Comparison of ENCODE assay signal across 9 cellular contexts in genomic region chrX:23008431-23009099, GRCh38. TPM values are rescaled to one million over a fixed set of nuclear protein-coding genes. Genes with fewer than 3 reads are reported as not detected.
A peak's percentile ranks its signal among the peaks of the same experiment; 100 is the strongest.
DNase-seq lines count a peak whose midpoint lies in the region; ATAC-seq and TF ChIP-seq lines count a peak whose summit lies in the region.
"Had no signal": no experiment of that assay in that cellular context is flagged by ENCODE, and none has a peak within 500 bp of the region (broad histone marks: within the 10 kb centered on the region; RNA-seq: fewer than 3 reads in every experiment).

No MANE protein-coding gene starts in this region.

- H3K27me3 Mint-ChIP-seq in MCF 10A (ENCODE audit: insufficient read depth, unreplicated experiment), result peaks cover 28% of the 10 kb centered on the region
- no peaks in the 10 kb centered on the region for H3K27me3 Mint-ChIP-seq in activated T-helper 1 cell treated with anti-CD3 and anti-CD28 coated beads, Interleukin-12 subunit alpha, Interleukin-12 subunit beta, Interleukin-2, Interleukin-4 antibody, amounts not matched to agents 30 ng/mL and 10 ng/mL and 1 ng/mL, durations not matched to agents 14 hours and 24 hours and 36 hours (ENCODE audit: insufficient read depth)

- POLR2A ChIA-PET in MCF 10A (lab: Yijun Ruan, JAX), result no interaction called here

- intact Hi-C loops in MCF 10A (cut with micrococcal nuclease), result loop anchor here (1.0 to 2.0 kb wide), 4 partner anchors 310 to 1024 kb away; no protein-coding TSS in a partner anchor
- intact Hi-C loops in breast epithelium (cut with DNase I; ENCODE audit: low total_unique reads), result no loop called here
- intact Hi-C loops in tibial artery (cut with DNase I; ENCODE audit: low total_unique reads), result no loop called here
- intact Hi-C loops in activated T-helper 1 cell treated with anti-CD3 and anti-CD28 coated beads, Interleukin-12 subunit alpha, Interleukin-12 subunit beta, Interleukin-2, Interleukin-4 antibody, amounts not matched to agents 30 ng/mL and 10 ng/mL and 1 ng/mL, durations not matched to agents 14 hours and 24 hours and 36 hours (cut with micrococcal nuclease), result no loop called here

- no peaks in the 10 kb centered on the region for H3K36me3 Mint-ChIP-seq in MCF 10A (ENCODE audit: insufficient read depth, unreplicated experiment)
- H3K36me3 Mint-ChIP-seq in activated T-helper 1 cell treated with anti-CD3 and anti-CD28 coated beads, Interleukin-12 subunit alpha, Interleukin-12 subunit beta, Interleukin-2, Interleukin-4 antibody, amounts not matched to agents 30 ng/mL and 10 ng/mL and 1 ng/mL, durations not matched to agents 14 hours and 24 hours and 36 hours (ENCODE audit: low read depth), result no peaks in the 10 kb centered on the region
- H3K36me3 Mint-ChIP-seq: CD8-positive, alpha-beta T cell had no signal

- peak; percentile 37 for TF ChIP-seq CTCF in MCF 10A (IDR thresholded peaks at IDR 0.05; ENCODE audit: unreplicated experiment)
- no peak for TF ChIP-seq CTCF in breast epithelium (IDR thresholded peaks at IDR 0.05)
- TF ChIP-seq CTCF in tibial artery (IDR thresholded peaks at IDR 0.05), result peak; percentile 24 to 29

- no peak overlapping the region for H3K4me3 Mint-ChIP-seq in MCF 10A (ENCODE audit: unreplicated experiment)
- H3K4me3 Mint-ChIP-seq in activated T-helper 1 cell treated with anti-CD3 and anti-CD28 coated beads, Interleukin-12 subunit alpha, Interleukin-12 subunit beta, Interleukin-2, Interleukin-4 antibody, amounts not matched to agents 30 ng/mL and 10 ng/mL and 1 ng/mL, durations not matched to agents 14 hours and 24 hours and 36 hours, result no peak overlapping the region
- H3K4me3 Mint-ChIP-seq: CD8-positive, alpha-beta T cell had no signal

- peaks cover 8% of the 10 kb centered on the region for H3K4me1 Mint-ChIP-seq in MCF 10A (ENCODE audit: insufficient read depth, unreplicated experiment)
- no peaks in the 10 kb centered on the region for H3K4me1 Mint-ChIP-seq in activated T-helper 1 cell treated with anti-CD3 and anti-CD28 coated beads, Interleukin-12 subunit alpha, Interleukin-12 subunit beta, Interleukin-2, Interleukin-4 antibody, amounts not matched to agents 30 ng/mL and 10 ng/mL and 1 ng/mL, durations not matched to agents 14 hours and 24 hours and 36 hours (ENCODE audit: low read depth)

- H3K9me3 ChIP-seq in breast epithelium, result no peaks in the 10 kb centered on the region
- no peaks in the 10 kb centered on the region for H3K9me3 ChIP-seq in tibial artery

- CTCF ChIA-PET in MCF 10A (lab: Yijun Ruan, JAX), result interaction anchor here (0.7 to 1.6 kb wide), 8 partner anchors 9 to 873 kb away, joined by 3 to 5 read pairs (median 3); partner anchors contain the start of gene DDX53

- H3K4me1 ChIP-seq in breast epithelium (no peaks in the 10 kb centered on the region), tibial artery (no peaks in the 10 kb centered on the region)

- ATAC-seq in GM21528 (IDR thresholded peaks at IDR 0.05; ENCODE audit: low FRiP score, unreplicated experiment) (no peak), GM18520 (IDR thresholded peaks at IDR 0.05; ENCODE audit: unreplicated experiment) (no peak)
- ATAC-seq: CD8-positive, alpha-beta T cell had no signal

- H3K27ac ChIP-seq in breast epithelium (no peak overlapping the region), tibial artery (no peak overlapping the region)

- no peak for TF ChIP-seq POLR2A in breast epithelium (IDR thresholded peaks at IDR 0.05)

- no peak overlapping the region for H3K27ac Mint-ChIP-seq in MCF 10A (ENCODE audit: low read depth, unreplicated experiment)
- no peak overlapping the region for H3K27ac Mint-ChIP-seq in activated T-helper 1 cell treated with anti-CD3 and anti-CD28 coated beads, Interleukin-12 subunit alpha, Interleukin-12 subunit beta, Interleukin-2, Interleukin-4 antibody, amounts not matched to agents 30 ng/mL and 10 ng/mL and 1 ng/mL, durations not matched to agents 14 hours and 24 hours and 36 hours
- H3K27ac Mint-ChIP-seq: CD8-positive, alpha-beta T cell had no signal

- no TSS peak for BruUV-seq in MCF 10A (replicated peaks; lab: Mats Ljungman, UMichigan)

- DNase-seq in MCF 10A (ENCODE audit: unreplicated experiment) (peak; percentile 54), breast epithelium (ENCODE audit: low spot score in 2 of 2) (no peak), OCI-M1 (lab: John Stamatoyannopoulos, UW) (peak; percentile 26), fibroblast of peridontal ligament (ENCODE audit: extremely low read depth) (peak; percentile 37), tibial artery (no peak)
- no peak for DNase-seq in activated T-helper 1 cell treated with anti-CD3 and anti-CD28 coated beads, Interleukin-12 subunit alpha, Interleukin-12 subunit beta, Interleukin-2, Interleukin-4 antibody, amounts not matched to agents 30 ng/mL and 10 ng/mL and 1 ng/mL, durations not matched to agents 14 hours and 24 hours and 36 hours (ENCODE audit: low spot score)
- DNase-seq: CD8-positive, alpha-beta T cell had no signal

- no peaks in the 10 kb centered on the region for H3K9me3 Mint-ChIP-seq in MCF 10A (ENCODE audit: unreplicated experiment)
- no peaks in the 10 kb centered on the region for H3K9me3 Mint-ChIP-seq in activated T-helper 1 cell treated with anti-CD3 and anti-CD28 coated beads, Interleukin-12 subunit alpha, Interleukin-12 subunit beta, Interleukin-2, Interleukin-4 antibody, amounts not matched to agents 30 ng/mL and 10 ng/mL and 1 ng/mL, durations not matched to agents 14 hours and 24 hours and 36 hours
- H3K9me3 Mint-ChIP-seq: CD8-positive, alpha-beta T cell had no signal

- H3K4me3 ChIP-seq in breast epithelium (no peak overlapping the region), tibial artery (no peak overlapping the region)

- H3K36me3 ChIP-seq in breast epithelium, result no peaks in the 10 kb centered on the region
- no peaks in the 10 kb centered on the region for H3K36me3 ChIP-seq in tibial artery

- H3K27me3 ChIP-seq in breast epithelium (peaks cover 0 to 9% of the 10 kb centered on the region in 2 donors), tibial artery (no peaks in the 10 kb centered on the region)

RNA-seq across cellular contexts. Expression of gene DDX53, which starts 8.8 kb away (rescaled TPM):
- total RNA-seq in MCF 10A (2022) (not detected in 2 replicates), breast epithelium (not detected)
- not detected in 2 replicates for total RNA-seq in activated T-helper 1 cell treated with anti-CD3 and anti-CD28 coated beads, Interleukin-12 subunit alpha, Interleukin-12 subunit beta, Interleukin-2, Interleukin-4 antibody, amounts not matched to agents 30 ng/mL and 10 ng/mL and 1 ng/mL, durations not matched to agents 14 hours and 24 hours and 36 hours
- total RNA-seq: CD8-positive, alpha-beta T cell had no signal

Comparison
In these comparisons a context has a peak if more than half of its experiments do, and no peak if none do; other contexts are left out.
1. DNase-seq: peak in MCF 10A (single experiment), OCI-M1 (single experiment) and fibroblast of peridontal ligament (single experiment); none in breast epithelium (0 of 2), tibial artery (0 of 2) and activated T-helper 1 cell treated with anti-CD3 and anti-CD28 coated beads, Interleukin-12 subunit alpha, Interleukin-12 subunit beta, Interleukin-2, Interleukin-4 antibody, amounts not matched to agents 30 ng/mL and 10 ng/mL and 1 ng/mL, durations not matched to agents 14 hours and 24 hours and 36 hours (single experiment).
2. CTCF ChIP-seq: peak in MCF 10A (single experiment) and tibial artery (2 of 2); none in breast epithelium (0 of 3).